ENCODE assay signal across 27 cellular contexts in the genomic region with DNA sequence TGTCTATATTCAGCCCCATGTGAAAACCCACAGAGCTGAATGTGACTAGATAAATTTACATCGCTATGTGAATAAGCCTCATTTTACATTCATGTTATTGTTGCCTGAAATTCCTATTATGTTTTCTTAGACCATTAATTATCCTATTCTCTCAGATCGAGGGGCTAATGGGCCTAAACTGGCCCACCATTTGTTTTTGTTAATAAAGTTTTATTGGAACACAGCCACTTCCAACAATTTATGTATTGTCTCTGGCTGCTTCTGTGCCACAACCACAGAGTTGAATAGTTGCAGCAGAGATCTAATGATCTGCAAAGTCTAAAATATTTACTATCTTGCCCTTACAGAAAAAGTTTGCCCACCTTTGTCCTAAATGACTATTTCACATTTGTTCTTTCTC.
"Had no signal": no experiment of that assay in that cellular context is flagged by ENCODE, and none has a peak within 500 bp of the region (broad histone marks: within the 10 kb centered on the region; RNA-seq: fewer than 3 reads in every experiment).

No MANE protein-coding gene starts in this region.

- H3K36me3 ChIP-seq: stomach, suprapubic skin, thoracic aorta, thyroid gland, tibial artery, tibial nerve, transverse colon, upper lobe of left lung, upper lobe of right lung, uterus, vagina had no signal

- H3K4me1 ChIP-seq: stomach, testis, tibial artery, transverse colon, upper lobe of left lung, upper lobe of right lung, uterus, vagina had no signal

- H3K27ac ChIP-seq: stomach, suprapubic skin, testis, thoracic aorta, thyroid gland, tibial artery, tibial nerve, transverse colon, upper lobe of left lung, upper lobe of right lung, uterus, vagina had no signal

- H3K9me3 ChIP-seq: stomach, suprapubic skin, testis, thoracic aorta, thyroid gland, tibial artery, tibial nerve, transverse colon, upper lobe of left lung, upper lobe of right lung, uterus, vagina had no signal

- ATAC-seq: stimulated activated effector memory CD8-positive, alpha-beta T cell treated with anti-CD3 and anti-CD28 coated beads, Interleukin-12 subunit alpha, Interleukin-12 subunit beta, amount 100 ng/mL, for 72 hours; stimulated activated memory B cell treated with anti-CD40 and anti-IgM and Interleukin-4, amounts not matched to agents 10 μg/mL and 1 μg/mL and 100 μg/mL, for 72 hours; stimulated activated naive B cell treated with anti-CD40 and anti-IgM and Interleukin-4, amounts not matched to agents 10 μg/mL and 1 μg/mL and 100 μg/mL, for 72 hours; stimulated activated naive CD8-positive, alpha-beta T cell treated with anti-CD3 and anti-CD28 coated beads, Interleukin-15, amount 100 ng/mL, for 72 hours; stimulated activated naive CD8-positive, alpha-beta T cell treated with anti-CD3 and anti-CD28 coated beads, Interleukin-15, Interleukin-2, amounts not matched to agents 100 U/mL and 50 U/mL, for 24 hours; upper lobe of right lung had no signal

- H3K27me3 ChIP-seq: stomach, suprapubic skin, testis, thyroid gland, tibial artery, tibial nerve, transverse colon, upper lobe of left lung, upper lobe of right lung, uterus, vagina had no signal

- DNase-seq: stimulated activated CD4-positive, alpha-beta T cell treated with anti-CD3 and anti-CD28 coated beads, Interleukin-2, amount 100 ng/mL, for 48 hours; stimulated activated CD4-positive, alpha-beta T cell treated with anti-CD3 and anti-CD28 coated beads, Interleukin-4, amount 100 ng/mL, for 1 hour; stimulated activated CD4-positive, alpha-beta T cell treated with anti-CD3 and anti-CD28 coated beads, Interleukin-4, amount 100 ng/mL, for 24 hours; stimulated activated CD4-positive, alpha-beta T cell treated with anti-CD3 and anti-CD28 coated beads, Interleukin-4, amount 100 ng/mL, for 4 hours; stimulated activated CD8-positive, alpha-beta memory T cell treated with anti-CD3 and anti-CD28 coated beads, Interleukin-4, amount 100 ng/mL, for 48 hours; stimulated activated naive B cell treated with anti-CD40 and anti-IgM and Interleukin-4, amounts not matched to agents 10 μg/mL and 1 μg/mL and 100 μg/mL, for 72 hours; stimulated activated naive CD4-positive, alpha-beta T cell; stimulated activated naive CD4-positive, alpha-beta T cell treated with Interleukin-2 at 50 U/mL for 16 hours; stimulated activated naive CD8-positive, alpha-beta T cell treated with anti-CD3 and anti-CD28 coated beads, Interleukin-15, amount 100 ng/mL, for 72 hours; stimulated activated naive CD8-positive, alpha-beta T cell treated with anti-CD3 and anti-CD28 coated beads, Interleukin-15, Interleukin-2, amounts not matched to agents 100 U/mL and 50 U/mL, for 24 hours; stomach; substantia nigra; testis; thyroid gland; tibial artery; transverse colon; trophoblast cell; upper lobe of left lung; upper lobe of right lung; uterus had no signal

- FAIRE-seq: urothelium cell line had no signal

- H3K4me3 ChIP-seq: stomach, suprapubic skin, testis, thoracic aorta, thyroid gland, tibial artery, tibial nerve, transverse colon, upper lobe of left lung, upper lobe of right lung, uterus, vagina had no signal
